ENCODE assay signal across 8 cellular contexts in the genomic region with DNA sequence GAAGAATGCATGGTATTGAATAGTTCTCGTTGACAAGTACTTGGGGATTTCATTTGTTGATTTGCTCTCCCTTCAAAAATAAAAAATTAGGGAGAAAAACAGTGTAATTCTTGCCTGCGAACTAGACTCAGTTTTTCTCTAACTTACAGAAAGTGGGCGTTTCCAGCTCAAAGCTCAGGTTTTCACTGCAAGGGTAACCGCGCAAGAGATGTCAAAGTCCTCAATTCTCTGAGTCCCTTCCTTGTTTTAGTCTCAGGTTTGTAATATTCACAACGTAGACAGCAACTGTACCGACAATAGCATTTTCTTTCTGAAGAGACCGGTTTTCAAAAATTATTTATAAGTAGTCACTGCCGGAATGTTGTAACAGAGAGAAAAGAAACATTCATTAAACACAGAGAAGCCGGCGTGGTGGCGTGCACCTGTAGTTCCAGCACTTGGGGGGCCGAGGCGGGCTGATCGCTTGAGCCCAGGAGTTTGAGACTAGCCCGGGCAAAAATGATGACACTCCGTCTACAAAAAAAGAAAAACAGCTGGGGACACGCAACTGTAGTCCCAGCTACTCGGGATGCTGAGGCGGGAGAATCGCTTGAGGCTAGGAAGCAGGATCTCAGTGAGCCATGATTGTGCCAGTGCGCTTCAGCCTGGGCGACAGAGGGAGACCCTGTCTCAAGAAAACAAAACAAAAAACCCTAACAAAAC. TPM values are rescaled to one million over a fixed set of nuclear protein-coding genes. Genes with fewer than 3 reads are reported as not detected.
DNase-seq lines count a peak whose midpoint lies in the region; ATAC-seq and TF ChIP-seq lines count a peak whose summit lies in the region.

No MANE protein-coding gene starts in this region.

- H3K9me3 ChIP-seq in HUES64 (ENCODE audit: insufficient read depth, low read depth, low read length) = no peaks in the 10 kb centered on the region
- no peaks in the 10 kb centered on the region for H3K9me3 ChIP-seq in mammary epithelial cell (replicated peaks; ENCODE audit: insufficient read depth, low read length)
- no peaks in the 10 kb centered on the region for H3K9me3 ChIP-seq in mononuclear cell (ENCODE audit: low read depth, low read length)

- H3K27ac ChIP-seq in HUES64 (ENCODE audit: low read depth, low read length) = peak overlapping the region; percentile 93
- peak overlapping the region; percentile 67 for H3K27ac ChIP-seq in mammary epithelial cell (ENCODE audit: insufficient read depth, low read depth, low read length)

- peaks cover 15% of the 10 kb centered on the region for H3K79me2 ChIP-seq in mammary epithelial cell (ENCODE audit: insufficient read depth, low read length)

- peak overlapping the region; percentile 91 for H2AFZ ChIP-seq in mammary epithelial cell (ENCODE audit: low read depth, low read length)

- H3K9ac ChIP-seq in HUES64 (ENCODE audit: low read depth, low read length) (peak overlapping the region; percentile 96), mammary epithelial cell (ENCODE audit: insufficient read depth, low read length) (peak overlapping the region; percentile 82)

- WGBS in HUES64 = 48% methylated on average over 23 of the region's 23 CpGs
- 3% methylated on average over 23 of the region's 23 CpGs for WGBS in mammary epithelial cell (ENCODE audit: low coverage, missing lambda C conversion rate)

- H3K4me2 ChIP-seq in mammary epithelial cell (ENCODE audit: insufficient read depth, low read depth, low read length) = peak overlapping the region; percentile 86

- dilution Hi-C loops in mammary epithelial cell (cut with HindIII; ENCODE audit: low sequenced_read_pairs) = no loop called here

- CTCF ChIA-PET in mammary epithelial cell (lab: Charles Lee; ENCODE audit: low non-redundant PET) = interaction anchor here (0.6 kb wide), 2 partner anchors 65 to 171 kb away, joined by 3 read pairs; no protein-coding TSS in a partner anchor

- H3K36me3 ChIP-seq in HUES64 (ENCODE audit: insufficient read depth, low read length) = peaks cover 26% of the 10 kb centered on the region
- H3K36me3 ChIP-seq in mammary epithelial cell (ENCODE audit: insufficient read depth, low read length) = no peaks in the 10 kb centered on the region

- no peaks in the 10 kb centered on the region for H3K4me1 ChIP-seq in HUES64 (ENCODE audit: insufficient read depth, low read length)
- H3K4me1 ChIP-seq in mammary epithelial cell (ENCODE audit: insufficient read depth, low read length) = peaks cover 7% of the 10 kb centered on the region
- H3K4me1 ChIP-seq in mononuclear cell (ENCODE audit: insufficient read depth, low read length) = peaks cover 24% of the 10 kb centered on the region

- BruUV-seq in mammary epithelial cell (replicated peaks; lab: Mats Ljungman, UMichigan) = TSS peak; percentile 72

- in situ Hi-C loops in mammary epithelial cell (cut with MboI; ENCODE audit: low sequenced_read_pairs in 2 of 2) = no loop called here

- no peaks in the 10 kb centered on the region for H3K27me3 ChIP-seq in HUES64 (ENCODE audit: insufficient read depth, low read length)
- no peaks in the 10 kb centered on the region for H3K27me3 ChIP-seq in mammary epithelial cell (ENCODE audit: insufficient read depth, low read length)
- H3K27me3 ChIP-seq in mononuclear cell (ENCODE audit: insufficient read depth, low read length) = no peaks in the 10 kb centered on the region

- ATAC-seq in HG03025 (IDR thresholded peaks at IDR 0.05; ENCODE audit: low FRiP score, unreplicated experiment) = no peak

- DNase-seq in AG10803 (ENCODE audit: low read depth) = no peak
- no peak for DNase-seq in mammary epithelial cell
- no peak for DNase-seq in NCI-H187 (lab: John Stamatoyannopoulos, UW)
- no peak for DNase-seq in NCI-H128 (lab: John Stamatoyannopoulos, UW; ENCODE audit: unreplicated experiment)
- no peak for DNase-seq in activated CD4-positive, CD25-positive, alpha-beta regulatory T cell (lab: John Stamatoyannopoulos, UW)

- H3K4me3 ChIP-seq in AG10803 (ENCODE audit: low read length) (peak overlapping the region; percentile 94), HUES64 (ENCODE audit: low read length) (peak overlapping the region; percentile 96), mammary epithelial cell (replicated peaks in 1 of 3; ENCODE audit: insufficient read depth in 1 of 3, low read depth in 2 of 3, low read length in 3 of 3) (peak overlapping the region; percentile 65 to 91 (median 84)), mononuclear cell (ENCODE audit: low read length) (peak overlapping the region; percentile 86)

- TF ChIP-seq CTCF in AG10803 (conservative IDR thresholded peaks at IDR 0.05; ENCODE audit: low read length) (no peak), mammary epithelial cell (conservative IDR thresholded peaks at IDR 0.05 in 1 of 2, IDR thresholded peaks at IDR 0.05 in 1 of 2; ENCODE audit: extremely low read depth in 1 of 2, insufficient read depth in 1 of 2, low read depth in 1 of 2, low read length in 2 of 2) (no peak)

- H4K20me1 ChIP-seq in mammary epithelial cell (ENCODE audit: insufficient read depth, low read length) = no peaks in the 10 kb centered on the region

- intact Hi-C loops in mammary epithelial cell (cut with micrococcal nuclease) = loop anchor here (1.0 to 5.0 kb wide), 4 partner anchors 54 to 153 kb away; a partner anchor contains a TSS

RNA-seq across cellular contexts. Expression of a gene that starts 0.8 kb away (rescaled TPM):
- polyA plus RNA-seq in HUES64 (2013, experiment 1 of 2) = 7.0 TPM
- 7.5 TPM for polyA plus RNA-seq in HUES64 (2013, experiment 2 of 2)
- 10 to 100 TPM; 10.2 to 13.0 TPM for total RNA-seq in mammary epithelial cell
- polyA plus RNA-seq in mammary epithelial cell = 6.1 TPM
- 20.3 TPM for polyA minus RNA-seq in mammary epithelial cell
- total RNA-seq in mononuclear cell = 12.4 TPM
